15 cellular contexts compared by ENCODE assay signal in genomic region chr12:130401703-130402102, GRCh38.
DNase-seq lines count a peak whose midpoint lies in the region; ATAC-seq and TF ChIP-seq lines count a peak whose summit lies in the region.
"Had no signal": no experiment of that assay in that cellular context is flagged by ENCODE, and none has a peak within 500 bp of the region (broad histone marks: within the 10 kb centered on the region; RNA-seq: fewer than 3 reads in every experiment).

No MANE protein-coding gene starts in this region.

- H3K9me2 ChIP-seq in GM23248 (ENCODE audit: insufficient read depth) = no peaks in the 10 kb centered on the region

- no peak overlapping the region for H3K9ac ChIP-seq in GM23248

- H3K4me1 ChIP-seq in BE2C (no peaks in the 10 kb centered on the region), GM23248 (ENCODE audit: insufficient read depth) (no peaks in the 10 kb centered on the region)
- H3K4me1 ChIP-seq: Peyer's patch had no signal

- H2AFZ ChIP-seq in GM23248 = no peak overlapping the region

- no peak overlapping the region for H3K4me2 ChIP-seq in GM23248 (ENCODE audit: unreplicated experiment)

- no peaks in the 10 kb centered on the region for H4K20me1 ChIP-seq in GM23248 (ENCODE audit: insufficient read depth)

- DNase-seq in BE2C (no peak), H7 (peak; percentile 47), RKO (ENCODE audit: low spot score) (peak; percentile 59), islet precursor cell (peak; percentile 77), SK-N-DZ (ENCODE audit: low spot score) (no peak), GM23248 (no peak), amygdala (lab: John Stamatoyannopoulos, UW) (no peak)
- DNase-seq: activated CD4-positive, alpha-beta T cell treated with anti-CD3 and anti-CD28 coated beads for 1 hour; activated naive CD4-positive, alpha-beta T cell; cortex of kidney; foreskin melanocyte; Peyer's patch; stimulated activated CD8-positive, alpha-beta memory T cell treated with anti-CD3 and anti-CD28 coated beads, Interleukin-4, amount 100 ng/mL, for 48 hours had no signal

- in situ Hi-C loops in GM23248 (cut with MboI) = no loop called here

- H3K9me3 ChIP-seq in BE2C (no peaks in the 10 kb centered on the region), GM23248 (ENCODE audit: low read depth) (no peaks in the 10 kb centered on the region)
- H3K9me3 ChIP-seq: Peyer's patch had no signal

- H3K79me2 ChIP-seq in GM23248 (ENCODE audit: insufficient read depth) = no peaks in the 10 kb centered on the region

- no peaks in the 10 kb centered on the region for H3K27me3 ChIP-seq in BE2C
- no peaks in the 10 kb centered on the region for H3K27me3 ChIP-seq in H7 (ENCODE audit: control insufficient read depth, insufficient read depth, low read length)
- H3K27me3 ChIP-seq in GM23248 (replicated peaks; ENCODE audit: insufficient read depth) = no peaks in the 10 kb centered on the region
- H3K27me3 ChIP-seq: Peyer's patch had no signal

- H3F3A ChIP-seq in GM23248 (ENCODE audit: insufficient read depth) = no peaks in the 10 kb centered on the region

- WGBS in GM23248 (ENCODE audit: low coverage in 1 of 2, low lambda C conversion rate in 2 of 2, missing lambda C conversion rate in 2 of 2), 2 experiments = 40 to 44% methylated on average over 6 of the region's 6 CpGs

- H3K36me3 ChIP-seq in BE2C (peaks cover 51% of the 10 kb centered on the region), H7 (replicated peaks; ENCODE audit: control insufficient read depth, insufficient read depth, low read length) (no peaks in the 10 kb centered on the region), GM23248 (ENCODE audit: low read depth) (no peaks in the 10 kb centered on the region)
- H3K36me3 ChIP-seq: Peyer's patch had no signal

- peak; percentile 37 for TF ChIP-seq CTCF in BE2C (IDR thresholded peaks at IDR 0.05; ENCODE audit: low read depth, low read length)

- H3K4me3 ChIP-seq in BE2C (ENCODE audit: low read depth, low read length) (no peak overlapping the region), H7 (ENCODE audit: insufficient read depth, low read depth, low read length) (no peak overlapping the region), GM23248 (no peak overlapping the region)
- H3K4me3 ChIP-seq: Peyer's patch, skin epidermis had no signal

- no peak for ATAC-seq in HG03342 (IDR thresholded peaks at IDR 0.05; ENCODE audit: unreplicated experiment)

- H3K27ac ChIP-seq in GM23248 = no peak overlapping the region
- H3K27ac ChIP-seq: Peyer's patch, skin epidermis had no signal

Comparison
In these comparisons a context has a peak if more than half of its experiments do, and no peak if none do; other contexts are left out.
1. DNase-seq: peak in H7 (single experiment), RKO (single experiment) and islet precursor cell (single experiment); none in BE2C (single experiment), SK-N-DZ (single experiment), GM23248 (single experiment) and amygdala (0 of 56).